In genomic region chr4:123600921-123601904, GRCh38 we compare ENCODE assay signal across 15 cellular contexts.
DNase-seq lines count a peak whose midpoint lies in the region; ATAC-seq, FAIRE-seq and TF ChIP-seq lines count a peak whose summit lies in the region.
"Had no signal": no experiment of that assay in that cellular context is flagged by ENCODE, and none has a peak within 500 bp of the region (broad histone marks: within the 10 kb centered on the region; RNA-seq: fewer than 3 reads in every experiment).

No MANE protein-coding gene starts in this region.

- H3K27ac Mint-ChIP-seq in endodermal cell (peak overlapping the region; percentile 91), nephron progenitor cell (peak overlapping the region; percentile 97)
- H3K27ac Mint-ChIP-seq: T-helper 2 cell treated with Interferon-gamma antibody and Interleukin-4, amounts not matched to agents 5 μg/mL and 100 μg/mL, for 36 hours had no signal

- no peaks in the 10 kb centered on the region for H3K36me3 ChIP-seq in BLaER1 treated with 17β-estradiol and CSF1 and Interleukin-3, amounts not matched to agents 10 nM and 100 nM
- no peaks in the 10 kb centered on the region for H3K36me3 ChIP-seq in KMS-11 (ENCODE audit: insufficient read depth)
- no peaks in the 10 kb centered on the region for H3K36me3 ChIP-seq in endodermal cell (ENCODE audit: control insufficient read depth, insufficient read depth, low read length)

- no peak for TF ChIP-seq POLR2A in H54 (IDR thresholded peaks at IDR 0.05; ENCODE audit: low read depth, low read length)

- H3K4me1 Mint-ChIP-seq in endodermal cell (peaks cover 38% of the 10 kb centered on the region), nephron progenitor cell (peaks cover 37% of the 10 kb centered on the region)

- H3K36me3 Mint-ChIP-seq in endodermal cell (ENCODE audit: low read depth) (no peaks in the 10 kb centered on the region), nephron progenitor cell (ENCODE audit: low read depth) (peaks cover 8% of the 10 kb centered on the region)

- H3K27ac ChIP-seq in BLaER1 treated with 17β-estradiol and CSF1 and Interleukin-3, amounts not matched to agents 10 nM and 100 nM: peak overlapping the region; percentile 81 to 99 (median 90); a peak in 21 of 22 replicates
- H3K27ac ChIP-seq in KMS-11: no peak overlapping the region
- H3K27ac ChIP-seq in endodermal cell (ENCODE audit: low read depth, low read length): peak overlapping the region; percentile 10

- peaks cover 0 to 15% (median 0%) of the 10 kb centered on the region in 11 experiments; a peak in 2 of 22 replicates for H3K27me3 ChIP-seq in BLaER1 treated with 17β-estradiol and CSF1 and Interleukin-3, amounts not matched to agents 10 nM and 100 nM
- no peaks in the 10 kb centered on the region for H3K27me3 ChIP-seq in KMS-11 (ENCODE audit: insufficient read depth, low read depth)
- no peaks in the 10 kb centered on the region for H3K27me3 ChIP-seq in endodermal cell (ENCODE audit: control insufficient read depth, insufficient read depth, low read length, poor library complexity, severe bottlenecking)

- H3K4me3 ChIP-seq in BLaER1 treated with 17β-estradiol and CSF1 and Interleukin-3, amounts not matched to agents 10 nM and 100 nM: peak overlapping the region in 1 of 10 experiments; percentile 36; a peak in 2 of 20 replicates
- no peak overlapping the region for H3K4me3 ChIP-seq in KMS-11 (IDR thresholded peaks at IDR 0.05; ENCODE audit: insufficient read depth, low read depth, low read length)
- peak overlapping the region; percentile 72 for H3K4me3 ChIP-seq in endodermal cell (ENCODE audit: low read length)

- H3K9me3 ChIP-seq in BLaER1 treated with 17β-estradiol and CSF1 and Interleukin-3, amounts not matched to agents 10 nM and 100 nM (replicated peaks in 1 of 11): peaks cover 0 to 9% (median 0%) of the 10 kb centered on the region in 11 experiments; a peak in 2 of 22 replicates
- no peaks in the 10 kb centered on the region for H3K9me3 ChIP-seq in endodermal cell (ENCODE audit: control insufficient read depth, low read length)

- FAIRE-seq in H54 (lab: Jason Lieb, UNC): no peak

- H3K27me3 Mint-ChIP-seq in endodermal cell (ENCODE audit: insufficient read depth): no peaks in the 10 kb centered on the region
- no peaks in the 10 kb centered on the region for H3K27me3 Mint-ChIP-seq in nephron progenitor cell (ENCODE audit: low read depth, poor library complexity)

- H3K4me3 Mint-ChIP-seq in endodermal cell: no peak overlapping the region
- H3K4me3 Mint-ChIP-seq in nephron progenitor cell: no peak overlapping the region

- peaks cover 38 to 84% (median 70%) of the 10 kb centered on the region in 10 experiments for H3K4me1 ChIP-seq in BLaER1 treated with 17β-estradiol and CSF1 and Interleukin-3, amounts not matched to agents 10 nM and 100 nM
- H3K4me1 ChIP-seq in KMS-11 (ENCODE audit: low read depth, poor library complexity, severe bottlenecking): peaks cover 44% of the 10 kb centered on the region
- peaks cover 13% of the 10 kb centered on the region for H3K4me1 ChIP-seq in endodermal cell (ENCODE audit: control insufficient read depth, insufficient read depth, low read length)

- peak overlapping the region; percentile 47 to 87 (median 74); a peak in 21 of 22 replicates for H3K4me2 ChIP-seq in BLaER1 treated with 17β-estradiol and CSF1 and Interleukin-3, amounts not matched to agents 10 nM and 100 nM
- H3K4me2 ChIP-seq in KMS-11: peak overlapping the region; percentile 55

- peak overlapping the region; percentile 66 to 83 (median 74); a peak in 18 of 22 replicates for H3K9ac ChIP-seq in BLaER1 treated with 17β-estradiol and CSF1 and Interleukin-3, amounts not matched to agents 10 nM and 100 nM
- H3K9ac ChIP-seq in KMS-11 (no peak overlapping the region), endodermal cell (ENCODE audit: extremely low read depth, low read length, poor library complexity, severe bottlenecking) (no peak overlapping the region)

- no peaks in the 10 kb centered on the region for H3K79me2 ChIP-seq in KMS-11 (ENCODE audit: insufficient read depth, low read depth)

- H3K9me3 Mint-ChIP-seq in endodermal cell (no peaks in the 10 kb centered on the region), nephron progenitor cell (peaks cover 9% of the 10 kb centered on the region)

- no peak for ATAC-seq in GM19467 (IDR thresholded peaks at IDR 0.05; ENCODE audit: unreplicated experiment)

- 86 to 88% methylated on average over 5 to 6 of the region's 6 CpGs for WGBS in endodermal cell (ENCODE audit: insufficient coverage in 1 of 2, insufficient read length in 1 of 2), 2 experiments

- H2AFZ ChIP-seq in KMS-11 (ENCODE audit: low read depth): no peak overlapping the region

- no peak for DNase-seq in endodermal cell
- DNase-seq in nephron progenitor cell: no peak
- DNase-seq in DMS 273 (lab: John Stamatoyannopoulos, UW; ENCODE audit: unreplicated experiment): no peak
- DNase-seq in H54 (ENCODE audit: insufficient read length, low spot score): no peak
- DNase-seq in LoVo (ENCODE audit: low spot score): no peak
- DNase-seq: activated naive CD4-positive, alpha-beta T cell; glutamatergic neuron; HCEC 1CT; NCI-H1105; NCI-H2227 treated with DMSO at 0.1 percent for 48 hours; stimulated activated CD4-positive, alpha-beta T cell treated with anti-CD3 and anti-CD28 coated beads, Interleukin-1b, Interleukin-23, amount 100 ng/mL, for 48 hours had no signal

- TF ChIP-seq CTCF in KMS-11 (conservative IDR thresholded peaks at IDR 0.05; ENCODE audit: low read depth, low read length) (no peak), endodermal cell (conservative IDR thresholded peaks at IDR 0.05) (no peak), nephron progenitor cell (IDR thresholded peaks at IDR 0.05) (no peak)

- no peaks in the 10 kb centered on the region for H4K20me1 ChIP-seq in BLaER1 treated with 17β-estradiol and CSF1 and Interleukin-3, amounts not matched to agents 10 nM and 100 nM
- H4K20me1 ChIP-seq in KMS-11 (ENCODE audit: insufficient read depth): no peaks in the 10 kb centered on the region

Comparison
In these comparisons a context has a peak if more than half of its experiments do, and no peak if none do; other contexts are left out.
1. H3K9ac ChIP-seq: peak in BLaER1 treated with 17β-estradiol and CSF1 and Interleukin-3, amounts not matched to agents 10 nM and 100 nM (11 of 11); none in KMS-11 (single experiment) and endodermal cell (single experiment).